ENCODE assay signal across 1 cellular context in the genomic region with DNA sequence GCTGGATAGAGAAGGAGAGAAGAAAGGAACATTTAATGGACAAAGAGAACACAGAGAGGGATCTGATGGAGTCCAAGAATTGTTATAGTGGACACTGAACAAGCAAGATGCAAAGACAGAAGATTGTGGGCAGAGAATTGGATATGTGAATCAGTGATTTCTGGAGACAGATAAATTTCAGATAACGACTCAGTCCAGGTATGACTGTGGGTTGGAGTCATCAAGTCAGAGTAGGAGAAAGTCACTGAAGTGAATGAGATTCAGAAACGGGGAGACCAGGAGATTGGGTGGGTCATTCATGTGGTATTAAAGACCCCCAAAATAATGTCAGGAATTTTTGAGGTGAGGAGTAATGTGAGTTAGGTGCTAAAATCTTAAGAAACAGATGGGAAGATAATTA.
TF ChIP-seq lines count a peak whose summit lies in the region.

No MANE protein-coding gene starts in this region.

TF ChIP-seq in GM12878, 131 proteins besides CTCF, POLR2A, EP300 and RAD21:
- TF ChIP-seq IRF4 (IDR thresholded peaks at IDR 0.05; ENCODE audit: low read depth, low read length) = no peak
